In the genomic region with DNA sequence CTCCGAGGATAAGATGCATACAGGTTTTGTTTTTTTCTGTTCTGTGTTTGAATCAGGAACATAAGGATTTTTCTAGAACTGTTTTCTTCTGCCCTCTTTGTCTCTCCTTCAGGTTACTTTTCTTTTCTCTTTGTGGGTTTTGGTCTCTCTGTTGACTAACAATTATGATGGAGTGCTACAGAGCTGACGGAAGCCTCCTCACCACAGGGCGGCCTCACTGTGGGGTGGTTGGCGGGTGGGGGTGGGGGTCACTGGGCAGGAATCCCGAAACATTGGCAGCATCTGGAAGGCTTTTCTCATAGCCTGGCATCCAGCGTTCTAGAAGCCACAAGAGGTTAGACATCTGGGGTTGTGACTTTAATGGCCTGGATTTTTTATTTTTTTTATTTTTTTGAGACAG, we compare ENCODE assay signal across 19 cellular contexts. TPM values are rescaled to one million over a fixed set of nuclear protein-coding genes. Genes with fewer than 3 reads are reported as not detected.
DNase-seq lines count a peak whose midpoint lies in the region; ATAC-seq and TF ChIP-seq lines count a peak whose summit lies in the region.
"Had no signal": no experiment of that assay in that cellular context is flagged by ENCODE, and none has a peak within 500 bp of the region (broad histone marks: within the 10 kb centered on the region; RNA-seq: fewer than 3 reads in every experiment).

No MANE protein-coding gene starts in this region.

- TF ChIP-seq POLR2A in gastrocnemius medialis (IDR thresholded peaks at IDR 0.05): no peak

- POLR2A ChIA-PET in CD4-positive, alpha-beta memory T cell (lab: Charles Lee; ENCODE audit: partially characterized antibody): interaction anchor here (0.6 to 4.2 kb wide), 6 partner anchors 11 to 1849 kb away, joined by 3 to 33 read pairs (median 4); a partner anchor contains a TSS
- POLR2A ChIA-PET in naive thymus-derived CD8-positive, alpha-beta T cell (lab: Charles Lee): interaction anchor here (1.2 to 2.1 kb wide), 3 partner anchors 9 to 36 kb away, joined by 3 to 13 read pairs (median 8); a partner anchor contains a TSS

- intact Hi-C loops in CD4-positive, alpha-beta memory T cell (cut with micrococcal nuclease): no loop called here
- intact Hi-C loops in gastrocnemius medialis (cut with DNase I; ENCODE audit: low total_unique reads): no loop called here

- peaks cover 3% of the 10 kb centered on the region in 2 donors for H3K36me3 Mint-ChIP-seq in CD4-positive, alpha-beta memory T cell
- no peaks in the 10 kb centered on the region for H3K36me3 Mint-ChIP-seq in activated T-helper 17 cell treated with anti-CD3 and anti-CD28 coated beads, Interleukin-2, amount 50 U/mL, for 72 hours (ENCODE audit: low read depth)
- H3K36me3 Mint-ChIP-seq in naive thymus-derived CD8-positive, alpha-beta T cell: peaks cover 0 to 6% (median 5%) of the 10 kb centered on the region in 3 donors
- H3K36me3 Mint-ChIP-seq: brain had no signal

- H3K27me3 Mint-ChIP-seq in CD4-positive, alpha-beta memory T cell: no peaks in the 10 kb centered on the region
- H3K27me3 Mint-ChIP-seq in activated T-helper 17 cell treated with anti-CD3 and anti-CD28 coated beads, Interleukin-2, amount 50 U/mL, for 72 hours: no peaks in the 10 kb centered on the region
- H3K27me3 Mint-ChIP-seq in naive thymus-derived CD8-positive, alpha-beta T cell: no peaks in the 10 kb centered on the region

- peak overlapping the region in 7 of 8 donors; percentile 48 to 83 (median 67) for H3K4me3 Mint-ChIP-seq in CD4-positive, alpha-beta memory T cell
- H3K4me3 Mint-ChIP-seq in activated T-helper 17 cell treated with anti-CD3 and anti-CD28 coated beads, Interleukin-2, amount 50 U/mL, for 72 hours: peak overlapping the region; percentile 44
- peak overlapping the region; percentile 2 to 86 (median 58) for H3K4me3 Mint-ChIP-seq in naive thymus-derived CD8-positive, alpha-beta T cell
- H3K4me3 Mint-ChIP-seq: brain had no signal

- peaks cover 0 to 13% (median 7%) of the 10 kb centered on the region in 8 donors for H3K9me3 Mint-ChIP-seq in CD4-positive, alpha-beta memory T cell
- peaks cover 7% of the 10 kb centered on the region for H3K9me3 Mint-ChIP-seq in activated T-helper 17 cell treated with anti-CD3 and anti-CD28 coated beads, Interleukin-2, amount 50 U/mL, for 72 hours
- peaks cover 0 to 12% (median 6%) of the 10 kb centered on the region in 9 donors for H3K9me3 Mint-ChIP-seq in naive thymus-derived CD8-positive, alpha-beta T cell

- peak; percentile 47 to 67 (median 57) for DNase-seq in CD4-positive, alpha-beta memory T cell
- peak; percentile 78 for DNase-seq in Jurkat, Clone E6-1 (ENCODE audit: low read depth, low spot score)
- DNase-seq in naive thymus-derived CD8-positive, alpha-beta T cell: peak in 6 of 10 donors; percentile 14 to 68 (median 48)
- no peak for DNase-seq in HuH-7 (ENCODE audit: low spot score)
- no peak for DNase-seq in gastrocnemius medialis
- DNase-seq in DMS 273 treated with DMSO at 0.1 percent for 48 hours (lab: John Stamatoyannopoulos, UW): no peak
- DNase-seq: activated CD4-positive, CD25-positive, alpha-beta regulatory T cell treated with anti-CD3 and anti-CD28 coated beads, Interleukin-2, amount 50 U/mL, for 72 hours; BE2C; left ventricle myocardium inferior; NCI-H2081; NCI-H510A; PC-3; stimulated activated CD4-positive, alpha-beta T cell treated with anti-CD3 and anti-CD28 coated beads, Interleukin-2, amount 100 ng/mL, for 24 hours had no signal

- H3K27ac Mint-ChIP-seq in CD4-positive, alpha-beta memory T cell: peak overlapping the region; percentile 18 to 85 (median 59)
- peak overlapping the region; percentile 43 for H3K27ac Mint-ChIP-seq in activated T-helper 17 cell treated with anti-CD3 and anti-CD28 coated beads, Interleukin-2, amount 50 U/mL, for 72 hours
- peak overlapping the region; percentile 7 to 95 (median 76) for H3K27ac Mint-ChIP-seq in naive thymus-derived CD8-positive, alpha-beta T cell
- H3K27ac Mint-ChIP-seq: brain had no signal

- no peak overlapping the region for H3K4me3 ChIP-seq in CD4-positive, alpha-beta memory T cell (ENCODE audit: low read length in 2 of 2)
- no peak overlapping the region for H3K4me3 ChIP-seq in Jurkat, Clone E6-1 (ENCODE audit: low read length)
- H3K4me3 ChIP-seq in gastrocnemius medialis: no peak overlapping the region
- H3K4me3 ChIP-seq: left ventricle myocardium inferior had no signal

- peaks cover 26% of the 10 kb centered on the region for H3K4me1 ChIP-seq in CD4-positive, alpha-beta memory T cell (ENCODE audit: insufficient read depth, low read length)
- peaks cover 0 to 3% of the 10 kb centered on the region in 2 donors for H3K4me1 ChIP-seq in gastrocnemius medialis
- H3K4me1 ChIP-seq: BE2C had no signal

- H3K4me1 Mint-ChIP-seq in CD4-positive, alpha-beta memory T cell: peaks cover 18 to 36% (median 23%) of the 10 kb centered on the region in 4 donors
- H3K4me1 Mint-ChIP-seq in activated T-helper 17 cell treated with anti-CD3 and anti-CD28 coated beads, Interleukin-2, amount 50 U/mL, for 72 hours: peaks cover 14% of the 10 kb centered on the region
- peaks cover 7 to 47% (median 34%) of the 10 kb centered on the region in 4 donors for H3K4me1 Mint-ChIP-seq in naive thymus-derived CD8-positive, alpha-beta T cell

- ATAC-seq in activated T-helper 17 cell treated with anti-CD3 and anti-CD28 coated beads, Interleukin-2, amount 50 U/mL, for 72 hours (replicated peaks): peak; percentile 88
- peak; percentile 49 to 84 for ATAC-seq in naive thymus-derived CD8-positive, alpha-beta T cell
- no peak for ATAC-seq in gastrocnemius medialis
- ATAC-seq: PC-3, sciatic nerve had no signal

- H3K9me3 ChIP-seq in CD4-positive, alpha-beta memory T cell (ENCODE audit: control insufficient read depth in 1 of 2, low read length in 2 of 2): peaks cover 0 to 6% of the 10 kb centered on the region in 2 donors
- no peaks in the 10 kb centered on the region for H3K9me3 ChIP-seq in gastrocnemius medialis
- H3K9me3 ChIP-seq: BE2C had no signal

- no peaks in the 10 kb centered on the region for H3K27me3 ChIP-seq in CD4-positive, alpha-beta memory T cell (ENCODE audit: insufficient read depth, low read length)
- H3K27me3 ChIP-seq in gastrocnemius medialis: peaks cover 36 to 51% (median 43%) of the 10 kb centered on the region in 3 donors

- TF ChIP-seq CTCF in gastrocnemius medialis (IDR thresholded peaks at IDR 0.05 in 4 of 5, conservative IDR thresholded peaks at IDR 0.05 in 1 of 5): no peak

- no peak overlapping the region for H3K27ac ChIP-seq in CD4-positive, alpha-beta memory T cell (ENCODE audit: low read depth, low read length)
- no peak overlapping the region for H3K27ac ChIP-seq in gastrocnemius medialis
- H3K27ac ChIP-seq: left ventricle myocardium inferior had no signal

- no peaks in the 10 kb centered on the region for H3K36me3 ChIP-seq in CD4-positive, alpha-beta memory T cell (ENCODE audit: insufficient read depth, low read length)
- H3K36me3 ChIP-seq in gastrocnemius medialis: no peaks in the 10 kb centered on the region
- H3K36me3 ChIP-seq: BE2C, left ventricle myocardium inferior had no signal

- in situ Hi-C loops in gastrocnemius medialis (cut with MboI; ENCODE audit: low sequenced_read_pairs in 4 of 4): no loop called here

- CTCF ChIA-PET in CD4-positive, alpha-beta memory T cell (lab: Charles Lee; ENCODE audit: partially characterized antibody): interaction anchor here (1.5 to 4.5 kb wide), 4 partner anchors 14 to 35 kb away, joined by 4 to 20 read pairs (median 10); a partner anchor contains a TSS

RNA-seq across cellular contexts. Expression of a gene that starts 12.0 kb away (rescaled TPM):
- 1 to 10 TPM; 7.2 to 9.6 TPM for total RNA-seq in CD4-positive, alpha-beta memory T cell
- polyA plus RNA-seq in CD4-positive, alpha-beta memory T cell: 10 to 100 TPM; 19.4 to 27.7 TPM
- 24.8 TPM for polyA plus RNA-seq in Jurkat, Clone E6-1 (2012; ENCODE audit: insufficient read depth, insufficient read length)
- 10 to 100 TPM; 14.8 to 17.1 TPM for total RNA-seq in activated T-helper 17 cell treated with anti-CD3 and anti-CD28 coated beads, Interleukin-2, amount 50 U/mL, for 72 hours
- 1 to 10 TPM; 1.7 to 2.9 TPM for total RNA-seq in naive thymus-derived CD8-positive, alpha-beta T cell
- 10 to 100 TPM; 25.2 to 69.6 (median 25.9) TPM for polyA plus RNA-seq in naive thymus-derived CD8-positive, alpha-beta T cell
- total RNA-seq in gastrocnemius medialis: 1 to 10 TPM in 1 of 4 donors, not detected in 3; 1.7 TPM
- total RNA-seq: MCF 10A, PC-3 had no signal

RNA-seq across cellular contexts. Expression of a gene that starts 26.1 kb away (rescaled TPM):
- not detected for total RNA-seq in CD4-positive, alpha-beta memory T cell
- not detected for polyA plus RNA-seq in CD4-positive, alpha-beta memory T cell
- polyA plus RNA-seq in Jurkat, Clone E6-1 (2012; ENCODE audit: insufficient read depth, insufficient read length): not detected
- not detected for total RNA-seq in activated T-helper 17 cell treated with anti-CD3 and anti-CD28 coated beads, Interleukin-2, amount 50 U/mL, for 72 hours
- not detected for total RNA-seq in naive thymus-derived CD8-positive, alpha-beta T cell
- not detected for polyA plus RNA-seq in naive thymus-derived CD8-positive, alpha-beta T cell
- total RNA-seq in gastrocnemius medialis: not detected
- total RNA-seq: left ventricle myocardium inferior, MCF 10A, mucosa of gallbladder, PC-3, sciatic nerve, temporal lobe had no signal

RNA-seq across cellular contexts. Expression of a gene that starts 35.7 kb away (rescaled TPM):
- 10 to 100 TPM; 36.7 to 38.6 TPM for total RNA-seq in CD4-positive, alpha-beta memory T cell
- polyA plus RNA-seq in CD4-positive, alpha-beta memory T cell: 100 to 1,000 TPM; 102 to 107 TPM
- 87.2 TPM for polyA plus RNA-seq in Jurkat, Clone E6-1 (2012; ENCODE audit: insufficient read depth, insufficient read length)
- 10 to 100 TPM; 25.5 to 57.2 TPM for total RNA-seq in activated T-helper 17 cell treated with anti-CD3 and anti-CD28 coated beads, Interleukin-2, amount 50 U/mL, for 72 hours
- 10 to 100 TPM; 51.6 to 51.9 TPM for total RNA-seq in naive thymus-derived CD8-positive, alpha-beta T cell
- polyA plus RNA-seq in naive thymus-derived CD8-positive, alpha-beta T cell: 100 to 1,000 TPM in 2 of 3 donors, 10 to 100 TPM in 1; 92.5 to 168 (median 120) TPM
- total RNA-seq in gastrocnemius medialis: 10 to 100 TPM; 23.3 to 86.3 (median 63.3) TPM

RNA-seq across cellular contexts. Expression of a gene that starts 36.6 kb away (rescaled TPM):
- 10 to 100 TPM; 83.4 to 86.3 TPM for total RNA-seq in CD4-positive, alpha-beta memory T cell
- polyA plus RNA-seq in CD4-positive, alpha-beta memory T cell: 10 to 100 TPM; 33.1 to 37.0 TPM
- polyA plus RNA-seq in Jurkat, Clone E6-1 (2012; ENCODE audit: insufficient read depth, insufficient read length): 22.7 TPM
- total RNA-seq in activated T-helper 17 cell treated with anti-CD3 and anti-CD28 coated beads, Interleukin-2, amount 50 U/mL, for 72 hours: 10 to 100 TPM; 49.3 to 75.0 TPM
- 10 to 100 TPM; 72.8 to 80.4 TPM for total RNA-seq in naive thymus-derived CD8-positive, alpha-beta T cell
- 10 to 100 TPM; 25.0 to 33.0 (median 27.1) TPM for polyA plus RNA-seq in naive thymus-derived CD8-positive, alpha-beta T cell
- total RNA-seq in gastrocnemius medialis: 10 to 100 TPM; 14.0 to 29.6 (median 27.4) TPM

Comparison
In these comparisons a context has a peak if more than half of its experiments do, and no peak if none do; other contexts are left out.
1. DNase-seq: peak in CD4-positive, alpha-beta memory T cell (5 of 5), Jurkat, Clone E6-1 (single experiment) and naive thymus-derived CD8-positive, alpha-beta T cell (6 of 10); none in HuH-7 (single experiment), gastrocnemius medialis (0 of 2) and DMS 273 treated with DMSO at 0.1 percent for 48 hours (single experiment).
2. ATAC-seq: peak in activated T-helper 17 cell treated with anti-CD3 and anti-CD28 coated beads, Interleukin-2, amount 50 U/mL, for 72 hours (single experiment) and naive thymus-derived CD8-positive, alpha-beta T cell (2 of 2); none in gastrocnemius medialis (0 of 2).
3. Peak in every context shown above with its lines, with median percentiles within 50 percentile points of each other: H3K27ac Mint-ChIP-seq and H3K4me3 Mint-ChIP-seq.